ENCODE assay signal across 15 cellular contexts in the genomic region with DNA sequence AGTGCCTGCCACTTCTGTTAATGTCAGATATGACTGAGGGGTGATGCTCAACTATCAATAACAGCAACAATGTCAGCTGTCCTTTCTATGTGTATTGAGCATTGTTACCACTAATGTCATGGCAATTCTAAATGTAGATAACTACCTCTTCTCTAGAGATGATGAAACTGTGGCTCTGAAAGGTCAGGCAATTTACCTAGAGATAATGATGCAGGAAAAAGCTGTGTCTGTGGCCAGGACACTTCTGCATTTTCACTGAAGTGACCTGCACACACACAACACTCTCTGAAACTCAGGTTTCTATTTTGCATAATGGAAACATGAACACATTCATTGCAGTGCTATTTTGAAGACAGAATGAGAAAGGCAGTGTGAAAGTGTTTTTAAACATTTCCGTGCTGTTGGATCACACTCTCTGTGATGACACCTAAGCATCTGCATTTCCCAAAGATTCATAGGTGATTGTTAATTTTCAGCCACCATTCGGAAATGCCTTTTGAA.
A peak's percentile ranks its signal among the peaks of the same experiment; 100 is the strongest.
DNase-seq lines count a peak whose midpoint lies in the region; ATAC-seq, FAIRE-seq and TF ChIP-seq lines count a peak whose summit lies in the region.
"Had no signal": no experiment of that assay in that cellular context is flagged by ENCODE, and none has a peak within 500 bp of the region (broad histone marks: within the 10 kb centered on the region; RNA-seq: fewer than 3 reads in every experiment).

No MANE protein-coding gene starts in this region.

- TF ChIP-seq POLR2A in GM12891 (IDR thresholded peaks at IDR 0.05; ENCODE audit: low read depth, low read length) (0 out of 2 replicates have a peak, but pooled peaks have one; percentile 25), spleen (IDR thresholded peaks at IDR 0.05) (no peak)

- no peaks in the 10 kb centered on the region for H3K4me1 ChIP-seq in spleen
- H3K4me1 ChIP-seq: left lung, thyroid gland had no signal

- H3K4me3 ChIP-seq in spleen = no peak overlapping the region
- H3K4me3 ChIP-seq: left lung, thyroid gland had no signal

- TF ChIP-seq CTCF in spleen (IDR thresholded peaks at IDR 0.05 in 8 of 11, conservative IDR thresholded peaks at IDR 0.05 in 3 of 11) = no peak

- no peaks in the 10 kb centered on the region for H3K27me3 ChIP-seq in spleen (replicated peaks in 1 of 7)
- H3K27me3 ChIP-seq: left lung, thyroid gland had no signal

- H3K9me3 ChIP-seq in spleen = no peaks in the 10 kb centered on the region
- H3K9me3 ChIP-seq: left lung, thyroid gland had no signal

- WGBS in spleen, 5 donors = 68 to 91% (median 83%) methylated on average over 2 of the region's 2 CpGs

- intact Hi-C loops in spleen (cut with DNase I; ENCODE audit: low total_unique reads) = no loop called here

- FAIRE-seq in GM12891 (lab: Jason Lieb, UNC) = peak; percentile 98

- peak; percentile 97 for ATAC-seq in GM19351 (IDR thresholded peaks at IDR 0.05; ENCODE audit: unreplicated experiment)
- peak; percentile 96 for ATAC-seq in HG02678 (IDR thresholded peaks at IDR 0.05; ENCODE audit: unreplicated experiment)
- ATAC-seq in HG03432 (IDR thresholded peaks at IDR 0.05; ENCODE audit: unreplicated experiment) = peak; percentile 95
- ATAC-seq: activated naive CD4-positive, alpha-beta T cell treated with anti-CD3 and anti-CD28 coated beads, Interleukin-2, amount 50 U/mL, for 72 hours; left lung had no signal

- no peak for DNase-seq in GM12891 (ENCODE audit: insufficient read length, low spot score)
- DNase-seq in NK-92 treated with Interleukin-12 subunit alpha and Interleukin-12 subunit beta, amount 100 ng/mL, for 24 hours (lab: John Stamatoyannopoulos, UW) = no peak
- DNase-seq in activated CD8-positive, alpha-beta memory T cell treated with anti-CD3 and anti-CD28 coated beads, Interleukin-2, amount 50 U/mL, for 48 hours = no peak
- no peak for DNase-seq in spleen
- no peak for DNase-seq in NCI-H2196 treated with DMSO at 0.1 percent for 48 hours (lab: John Stamatoyannopoulos, UW; ENCODE audit: unreplicated experiment)
- DNase-seq: ACHN; activated CD4-positive, alpha-beta T cell treated with anti-CD3 and anti-CD28 coated beads, Interleukin-2, amount 50 U/mL, for 48 hours; left lung; nucleus accumbens; stimulated activated CD4-positive, alpha-beta T cell treated with anti-CD3 and anti-CD28 coated beads, Interleukin-2, amount 100 ng/mL, for 48 hours; thyroid gland had no signal

- H3K36me3 ChIP-seq in spleen = no peaks in the 10 kb centered on the region
- H3K36me3 ChIP-seq: left lung, thyroid gland had no signal

- no peak overlapping the region for H3K27ac ChIP-seq in spleen
- H3K27ac ChIP-seq: left lung, thyroid gland had no signal

TF ChIP-seq in GM12891, 5 proteins besides CTCF, POLR2A, EP300 and RAD21:
- TF ChIP-seq POLR2AphosphoS5 (IDR thresholded peaks at IDR 0.05; ENCODE audit: low read depth, low read length) (no peak), SPI1 (IDR thresholded peaks at IDR 0.05; ENCODE audit: low read depth, low read length) (peak; percentile 97), POU2F2 (IDR thresholded peaks at IDR 0.05; ENCODE audit: low read depth, low read length) (peak; percentile 97), TAF1 (IDR thresholded peaks at IDR 0.05; ENCODE audit: low read depth, low read length) (no peak), PAX5 (IDR thresholded peaks at IDR 0.05; ENCODE audit: insufficient read depth, low read length, severe bottlenecking) (no peak)
